ENCODE assay signal across 21 cellular contexts in the genomic region with DNA sequence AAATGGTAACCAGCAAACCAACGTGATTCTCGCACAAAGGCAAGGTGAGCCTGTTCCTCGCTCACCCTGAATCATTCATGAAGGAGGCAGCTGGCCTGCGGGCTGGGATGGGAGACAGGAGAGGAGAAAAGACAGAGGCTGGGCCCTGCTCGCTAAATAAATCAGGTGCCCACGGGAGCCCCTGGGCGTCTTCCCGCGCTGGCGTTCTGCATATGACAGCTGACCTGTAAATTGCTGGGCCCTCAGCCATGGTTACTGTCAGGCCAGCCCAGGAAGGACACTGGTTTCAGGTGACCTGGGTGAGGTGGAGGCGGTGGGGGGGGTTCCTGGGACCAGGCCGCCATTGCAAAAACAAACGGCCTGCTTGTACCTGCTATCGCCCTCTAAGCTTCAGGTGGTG. TPM values are rescaled to one million over a fixed set of nuclear protein-coding genes. Genes with fewer than 3 reads are reported as not detected.
"Had no signal": no experiment of that assay in that cellular context is flagged by ENCODE, and none has a peak within 500 bp of the region (broad histone marks: within the 10 kb centered on the region; RNA-seq: fewer than 3 reads in every experiment).

No MANE protein-coding gene starts in this region.

- H3K36me3 Mint-ChIP-seq: naive B cell; stimulated activated memory B cell treated with anti-CD40 and anti-IgM and Interleukin-4, amounts not matched to agents 10 μg/mL and 1 μg/mL and 100 μg/mL, for 72 hours had no signal

- H3K36me3 ChIP-seq: colonic mucosa, gastroesophageal sphincter, neutrophil, sigmoid colon had no signal

- ATAC-seq: activated CD8-positive, alpha-beta T cell treated with anti-CD3 and anti-CD28 coated beads, Interleukin-2, amount 10 ng/mL, durations not matched to agents 7 days and 5 days; activated T-cell treated with anti-CD3 and anti-CD28 coated beads, Interleukin-2, amount 50 U/mL, for 4 hours; gastroesophageal sphincter; heart right ventricle; mucosa of descending colon; stimulated activated memory B cell treated with anti-CD40 and anti-IgM and Interleukin-4, amounts not matched to agents 10 μg/mL and 1 μg/mL and 100 μg/mL, for 72 hours had no signal

- H3K4me3 ChIP-seq: colonic mucosa, gastroesophageal sphincter, heart right ventricle, mucosa of descending colon, sigmoid colon had no signal

- H3K27me3 ChIP-seq: brain microvascular endothelial cell, colonic mucosa, gastroesophageal sphincter, heart right ventricle, neutrophil, sigmoid colon had no signal

- DNase-seq: activated B cell treated with CpG ODN at 0.5 μM for 24 hours; activated CD4-positive, alpha-beta T cell treated with anti-CD3 and anti-CD28 coated beads, Interleukin-2, amount 10 ng/mL, durations not matched to agents 24 days and 14 days; activated CD8-positive, alpha-beta T cell treated with anti-CD3 and anti-CD28 coated beads, Interleukin-2, amount 10 ng/mL, durations not matched to agents 7 days and 5 days; activated effector memory CD4-positive, alpha-beta T cell treated with Interleukin-2 at 50 U/mL for 16 hours; activated naive CD4-positive, alpha-beta T cell treated with anti-CD3 and anti-CD28 coated beads, Interleukin-2, amount 10 ng/mL, durations not matched to agents 7 days and 5 days; activated T-cell treated with anti-CD3 and anti-CD28 coated beads, Interleukin-2, amount 50 U/mL, for 4 hours; aorta; brain microvascular endothelial cell; central memory CD4-positive, alpha-beta T cell; colonic mucosa; heart right ventricle; kidney glomerular epithelial cell; mesenchymal stem cell; naive B cell; sigmoid colon; stimulated activated CD4-positive, alpha-beta T cell treated with anti-CD3 and anti-CD28 coated beads, Interleukin-4, amount 100 ng/mL, for 4 hours; SW 1271 had no signal

- H3K4me3 Mint-ChIP-seq: activated B cell treated with CpG ODN at 0.5 μM for 24 hours; activated CD4-positive, alpha-beta T cell treated with anti-CD3 and anti-CD28 coated beads, Interleukin-2, amount 10 ng/mL, durations not matched to agents 24 days and 14 days; activated CD8-positive, alpha-beta T cell treated with anti-CD3 and anti-CD28 coated beads, Interleukin-2, amount 10 ng/mL, durations not matched to agents 7 days and 5 days; activated naive CD4-positive, alpha-beta T cell treated with anti-CD3 and anti-CD28 coated beads, Interleukin-2, amount 10 ng/mL, durations not matched to agents 7 days and 5 days; activated T-cell treated with anti-CD3 and anti-CD28 coated beads, Interleukin-2, amount 50 U/mL, for 4 hours; stimulated activated memory B cell treated with anti-CD40 and anti-IgM and Interleukin-4, amounts not matched to agents 10 μg/mL and 1 μg/mL and 100 μg/mL, for 72 hours had no signal

- H3K4me1 ChIP-seq: colonic mucosa had no signal

- H3K27ac Mint-ChIP-seq: activated B cell treated with CpG ODN at 0.5 μM for 24 hours; activated CD4-positive, alpha-beta T cell treated with anti-CD3 and anti-CD28 coated beads, Interleukin-2, amount 10 ng/mL, durations not matched to agents 24 days and 14 days; activated CD8-positive, alpha-beta T cell treated with anti-CD3 and anti-CD28 coated beads, Interleukin-2, amount 10 ng/mL, durations not matched to agents 7 days and 5 days; activated naive CD4-positive, alpha-beta T cell treated with anti-CD3 and anti-CD28 coated beads, Interleukin-2, amount 10 ng/mL, durations not matched to agents 7 days and 5 days; stimulated activated memory B cell treated with anti-CD40 and anti-IgM and Interleukin-4, amounts not matched to agents 10 μg/mL and 1 μg/mL and 100 μg/mL, for 72 hours had no signal

- H3K9me3 Mint-ChIP-seq: activated B cell treated with CpG ODN at 0.5 μM for 24 hours; activated CD4-positive, alpha-beta T cell treated with anti-CD3 and anti-CD28 coated beads, Interleukin-2, amount 10 ng/mL, durations not matched to agents 24 days and 14 days; activated naive CD4-positive, alpha-beta T cell treated with anti-CD3 and anti-CD28 coated beads, Interleukin-2, amount 10 ng/mL, durations not matched to agents 7 days and 5 days; activated T-cell treated with anti-CD3 and anti-CD28 coated beads, Interleukin-2, amount 50 U/mL, for 4 hours; naive B cell; stimulated activated memory B cell treated with anti-CD40 and anti-IgM and Interleukin-4, amounts not matched to agents 10 μg/mL and 1 μg/mL and 100 μg/mL, for 72 hours had no signal

- H3K27ac ChIP-seq: brain microvascular endothelial cell, colonic mucosa, neutrophil, sigmoid colon had no signal

- H3K9me3 ChIP-seq: colonic mucosa, gastroesophageal sphincter, heart right ventricle, mucosa of descending colon, neutrophil, sigmoid colon had no signal

RNA-seq across cellular contexts. Expression of a gene that starts 28.0 kb away (rescaled TPM):
- total RNA-seq: activated B cell treated with CpG ODN at 0.5 μM for 24 hours; activated CD4-positive, alpha-beta T cell treated with anti-CD3 and anti-CD28 coated beads, Interleukin-2, amount 10 ng/mL, durations not matched to agents 24 days and 14 days; activated CD8-positive, alpha-beta T cell treated with anti-CD3 and anti-CD28 coated beads, Interleukin-2, amount 10 ng/mL, durations not matched to agents 7 days and 5 days; aorta; gastroesophageal sphincter; heart right ventricle; sigmoid colon had no signal

RNA-seq across cellular contexts. Expression of a gene that starts 33.9 kb away (rescaled TPM):
- total RNA-seq: activated CD4-positive, alpha-beta T cell treated with anti-CD3 and anti-CD28 coated beads, Interleukin-2, amount 10 ng/mL, durations not matched to agents 24 days and 14 days; activated CD8-positive, alpha-beta T cell treated with anti-CD3 and anti-CD28 coated beads, Interleukin-2, amount 10 ng/mL, durations not matched to agents 7 days and 5 days; activated T-cell treated with anti-CD3 and anti-CD28 coated beads, Interleukin-2, amount 50 U/mL, for 4 hours had no signal

RNA-seq across cellular contexts. Expression of a gene that starts 42.9 kb away (rescaled TPM):
- total RNA-seq: activated B cell treated with CpG ODN at 0.5 μM for 24 hours; activated CD4-positive, alpha-beta T cell treated with anti-CD3 and anti-CD28 coated beads, Interleukin-2, amount 10 ng/mL, durations not matched to agents 24 days and 14 days; activated CD8-positive, alpha-beta T cell treated with anti-CD3 and anti-CD28 coated beads, Interleukin-2, amount 10 ng/mL, durations not matched to agents 7 days and 5 days; heart right ventricle had no signal

RNA-seq across cellular contexts. Expression of a gene that starts 47.0 kb away (rescaled TPM):
- total RNA-seq: activated B cell treated with CpG ODN at 0.5 μM for 24 hours; activated CD4-positive, alpha-beta T cell treated with anti-CD3 and anti-CD28 coated beads, Interleukin-2, amount 10 ng/mL, durations not matched to agents 24 days and 14 days; activated CD8-positive, alpha-beta T cell treated with anti-CD3 and anti-CD28 coated beads, Interleukin-2, amount 10 ng/mL, durations not matched to agents 7 days and 5 days; activated T-cell treated with anti-CD3 and anti-CD28 coated beads, Interleukin-2, amount 50 U/mL, for 4 hours; aorta; colonic mucosa; gastroesophageal sphincter; heart right ventricle; mucosa of descending colon; sigmoid colon had no signal
